ENCODE assay signal across 25 cellular contexts in the genomic region with DNA sequence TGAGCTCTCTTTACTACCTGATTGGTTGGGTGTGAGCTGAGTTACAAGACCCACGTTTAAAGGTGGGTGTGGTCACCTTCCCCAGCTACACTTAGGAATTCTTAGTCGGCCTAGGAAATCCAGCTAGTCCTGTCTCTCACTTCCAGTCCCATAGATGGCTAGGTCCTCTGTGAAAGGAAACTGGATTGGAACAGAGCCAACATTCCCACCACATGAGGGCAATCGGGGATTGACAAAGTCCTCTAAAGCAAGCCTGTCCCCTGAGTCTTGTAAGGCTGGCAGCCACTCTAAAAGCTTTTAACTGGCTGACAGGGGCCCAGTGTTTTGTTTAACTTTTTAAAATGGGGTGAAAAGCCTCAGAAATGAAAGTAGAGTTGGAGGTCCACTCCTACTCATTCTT.
"Had no signal": no experiment of that assay in that cellular context is flagged by ENCODE, and none has a peak within 500 bp of the region (broad histone marks: within the 10 kb centered on the region; RNA-seq: fewer than 3 reads in every experiment).

No MANE protein-coding gene starts in this region.

- H3K36me3 ChIP-seq: colonic mucosa had no signal

- H3K27ac ChIP-seq: body of pancreas, colonic mucosa, esophagus squamous epithelium, tibial nerve, vagina had no signal

- ATAC-seq: activated naive CD4-positive, alpha-beta T cell treated with anti-CD3 and anti-CD28 coated beads, Interleukin-2, amount 50 U/mL, for 72 hours; body of pancreas; natural killer cell; right cardiac atrium had no signal

- DNase-seq: activated CD4-positive, alpha-beta T cell treated with anti-CD3 and anti-CD28 coated beads, Interleukin-2, amount 50 U/mL, for 48 hours; activated CD4-positive, CD25-positive, alpha-beta regulatory T cell treated with anti-CD3 and anti-CD28 coated beads, Interleukin-2, amount 50 U/mL, for 72 hours; activated CD8-positive, alpha-beta memory T cell treated with anti-CD3 and anti-CD28 coated beads, Interleukin-2, amount 50 U/mL, for 4 hours; activated effector memory CD4-positive, alpha-beta T cell treated with anti-CD3 and anti-CD28 coated beads, Interleukin-2, amount 50 U/mL, for 16 hours; activated T-cell treated with anti-CD3 and anti-CD28 coated beads, Interleukin-2, amount 50 U/mL, for 48 hours; body of pancreas; central memory CD4-positive, alpha-beta T cell; colonic mucosa; esophagus squamous epithelium; foreskin fibroblast; glutamatergic neuron; kidney glomerular epithelial cell; mesenchymal stem cell; natural killer cell; nucleus accumbens; right cardiac atrium; stimulated activated CD4-positive, alpha-beta T cell treated with anti-CD3 and anti-CD28 coated beads, Interleukin-4, amount 100 ng/mL, for 4 hours; stimulated activated CD8-positive, alpha-beta memory T cell treated with anti-CD3 and anti-CD28 coated beads, Interleukin-4, amount 100 ng/mL, for 48 hours; stimulated activated naive CD4-positive, alpha-beta T cell treated with Interleukin-2 at 50 U/mL for 16 hours; substantia nigra; T1000 had no signal

- H3K4me3 ChIP-seq: body of pancreas, colonic mucosa, esophagus squamous epithelium, smooth muscle cell, tibial nerve, vagina had no signal

- H3K4me1 ChIP-seq: body of pancreas, tibial nerve, vagina had no signal

- H3K27me3 ChIP-seq: body of pancreas, colonic mucosa, esophagus squamous epithelium, tibial nerve, vagina had no signal

- H3K4me2 ChIP-seq: smooth muscle cell had no signal

- H3K9me3 ChIP-seq: colonic mucosa had no signal
